Comparison of ENCODE assay signal across 9 cellular contexts in genomic region chr14:69247691-69248440, GRCh38. TPM values are rescaled to one million over a fixed set of nuclear protein-coding genes. Genes with fewer than 3 reads are reported as not detected.
DNase-seq lines count a peak whose midpoint lies in the region; ATAC-seq and TF ChIP-seq lines count a peak whose summit lies in the region.
"Had no signal": no experiment of that assay in that cellular context is flagged by ENCODE, and none has a peak within 500 bp of the region (broad histone marks: within the 10 kb centered on the region; RNA-seq: fewer than 3 reads in every experiment).

No MANE protein-coding gene starts in this region.

- 24 to 44% methylated on average over 3 of the region's 3 CpGs for WGBS in gastroesophageal sphincter (ENCODE audit: low coverage in 1 of 2), 2 donors
- 81 to 86% methylated on average over 3 of the region's 3 CpGs for WGBS in sigmoid colon, 2 donors

- H3K4me3 ChIP-seq in PC-3 (ENCODE audit: low read length): no peak overlapping the region
- no peak overlapping the region for H3K4me3 ChIP-seq in gastroesophageal sphincter
- H3K4me3 ChIP-seq in sigmoid colon: no peak overlapping the region

- CTCF ChIA-PET in PC-3 (lab: Charles Lee): interaction anchor here (0.6 to 1.3 kb wide), 2 partner anchors 40 to 205 kb away, joined by 3 to 6 read pairs; no protein-coding TSS in a partner anchor

- DNase-seq in COR-L47 (lab: John Stamatoyannopoulos, UW) (peak; percentile 7), PC-3 (peak; percentile 11), sigmoid colon (peak; percentile 92), ecto neural progenitor cell (ENCODE audit: low spot score) (no peak), GM20000 (ENCODE audit: low spot score) (no peak)
- DNase-seq in activated CD4-positive, alpha-beta T cell treated with anti-CD3 and anti-CD28 coated beads, Interleukin-2, amount 50 U/mL, for 4 hours: no peak
- DNase-seq: NCI-H187 had no signal

- H3F3A ChIP-seq in PC-3 (ENCODE audit: low read length, unreplicated experiment): no peaks in the 10 kb centered on the region

- BruUV-seq in PC-3 (replicated peaks; lab: Mats Ljungman, UMichigan): no TSS peak

- H3K27ac ChIP-seq in PC-3 (ENCODE audit: low read length) (no peak overlapping the region), gastroesophageal sphincter (peak overlapping the region; percentile 77 to 79 (median 78)), sigmoid colon (peak overlapping the region; percentile 54 to 78 (median 70))

- POLR2A ChIA-PET in PC-3 (lab: Charles Lee; ENCODE audit: unreplicated experiment): no interaction called here

- no peaks in the 10 kb centered on the region for H3K9me3 ChIP-seq in PC-3 (ENCODE audit: low read length)
- H3K9me3 ChIP-seq in gastroesophageal sphincter: no peaks in the 10 kb centered on the region
- no peaks in the 10 kb centered on the region for H3K9me3 ChIP-seq in sigmoid colon

- H3K9ac ChIP-seq in PC-3 (ENCODE audit: low read length): no peak overlapping the region

- ATAC-seq in PC-3 (peak; percentile 59), gastroesophageal sphincter (peak; percentile 94), GM18502 (IDR thresholded peaks at IDR 0.05; ENCODE audit: poor library complexity, unreplicated experiment) (no peak)

- H2AFZ ChIP-seq in PC-3 (ENCODE audit: low read length): no peak overlapping the region

- TF ChIP-seq EP300 in gastroesophageal sphincter (IDR thresholded peaks at IDR 0.05): no peak
- no peak for TF ChIP-seq EP300 in sigmoid colon (IDR thresholded peaks at IDR 0.05)

- H3K36me3 ChIP-seq in PC-3 (ENCODE audit: low read depth, low read length): no peaks in the 10 kb centered on the region
- no peaks in the 10 kb centered on the region for H3K36me3 ChIP-seq in gastroesophageal sphincter
- no peaks in the 10 kb centered on the region for H3K36me3 ChIP-seq in sigmoid colon

- H3K27me3 ChIP-seq in PC-3 (ENCODE audit: low read length) (no peaks in the 10 kb centered on the region), gastroesophageal sphincter (no peaks in the 10 kb centered on the region), sigmoid colon (no peaks in the 10 kb centered on the region)

- H3K79me2 ChIP-seq in PC-3 (ENCODE audit: low read length): no peaks in the 10 kb centered on the region

- intact Hi-C loops in PC-3 (cut with micrococcal nuclease): no loop called here
- intact Hi-C loops in sigmoid colon (cut with DNase I): loop anchor here (10.0 kb wide), 1 partner anchor 517 kb away; the partner anchor contains the start of gene SRSF5

- no peaks in the 10 kb centered on the region for H4K20me1 ChIP-seq in PC-3 (ENCODE audit: low read length)

- peak; percentile 63 for TF ChIP-seq CTCF in PC-3 (conservative IDR thresholded peaks at IDR 0.05; ENCODE audit: low read depth, low read length)
- TF ChIP-seq CTCF in gastroesophageal sphincter (IDR thresholded peaks at IDR 0.05): peak; percentile 14 to 40 (median 31)
- peak in 3 of 4 experiments; percentile 10 to 43 (median 28) for TF ChIP-seq CTCF in sigmoid colon (IDR thresholded peaks at IDR 0.05)
- no peak for TF ChIP-seq CTCF in GM20000 (IDR thresholded peaks at IDR 0.05; ENCODE audit: extremely low read depth, missing control alignments)

- H3K4me1 ChIP-seq in PC-3 (ENCODE audit: insufficient read depth, low read length): no peaks in the 10 kb centered on the region
- peaks cover 0 to 37% (median 0%) of the 10 kb centered on the region in 3 donors for H3K4me1 ChIP-seq in gastroesophageal sphincter
- peaks cover 2 to 22% (median 16%) of the 10 kb centered on the region in 4 donors for H3K4me1 ChIP-seq in sigmoid colon

- no peaks in the 10 kb centered on the region for H3K9me2 ChIP-seq in PC-3 (replicated peaks; ENCODE audit: low read length)

- TF ChIP-seq POLR2A in gastroesophageal sphincter (IDR thresholded peaks at IDR 0.05): no peak
- TF ChIP-seq POLR2A in sigmoid colon (IDR thresholded peaks at IDR 0.05): no peak

- no peak overlapping the region for H3K4me2 ChIP-seq in PC-3 (ENCODE audit: low read length)

RNA-seq across cellular contexts. Expression of gene GALNT16, which starts 12.1 kb away (rescaled TPM):
- total RNA-seq in PC-3 (2014; rRNA removed) (0.17 and 0.33 TPM in 2 replicates), gastroesophageal sphincter (10 to 100 TPM in 1 of 4 donors, 1 to 10 TPM in 3; 3.7 to 16.2 (median 6.7) TPM), sigmoid colon (10 to 100 TPM in 2 of 4 donors, 1 to 10 TPM in 2; 4.3 to 20.5 (median 9.4) TPM)
- 1 to 10 TPM in 2 of 3 donors, not detected in 1; 2.4 to 3.0 TPM for polyA plus RNA-seq in sigmoid colon

RNA-seq across cellular contexts. Expression of gene EXD2, which starts 56.6 kb away (rescaled TPM):
- total RNA-seq in PC-3 (2014; rRNA removed) (19.0 and 19.9 TPM in 2 replicates), gastroesophageal sphincter (10 to 100 TPM; 16.7 to 37.1 (median 25.8) TPM), sigmoid colon (10 to 100 TPM; 14.7 to 18.0 (median 16.8) TPM)
- polyA plus RNA-seq in sigmoid colon: 10 to 100 TPM in 1 of 3 donors, 1 to 10 TPM in 2; 1.8 to 13.5 (median 1.8) TPM

Comparison
In these comparisons a context has a peak if more than half of its experiments do, and no peak if none do; other contexts are left out.
1. DNase-seq: peak in COR-L47 (single experiment), PC-3 (single experiment) and sigmoid colon (single experiment); none in ecto neural progenitor cell (single experiment), GM20000 (single experiment) and activated CD4-positive, alpha-beta T cell treated with anti-CD3 and anti-CD28 coated beads, Interleukin-2, amount 50 U/mL, for 4 hours (0 of 2).